15 cellular contexts compared by ENCODE assay signal in genomic region chr9:114590328-114590727, GRCh38. TPM values are rescaled to one million over a fixed set of nuclear protein-coding genes. Genes with fewer than 3 reads are reported as not detected.
A peak's percentile ranks its signal among the peaks of the same experiment; 100 is the strongest.
DNase-seq lines count a peak whose midpoint lies in the region; ATAC-seq and TF ChIP-seq lines count a peak whose summit lies in the region.
"Had no signal": no experiment of that assay in that cellular context is flagged by ENCODE, and none has a peak within 500 bp of the region (broad histone marks: within the 10 kb centered on the region; RNA-seq: fewer than 3 reads in every experiment).

No MANE protein-coding gene starts in this region.

- 0 out of 2 replicates have a peak, but pooled peaks cover 8% of the 10 kb centered on the region for H3F3A ChIP-seq in Loucy (ENCODE audit: low read depth)

- no peak overlapping the region for H3K27ac ChIP-seq in trophoblast cell (ENCODE audit: low read depth, low read length)
- H3K27ac ChIP-seq: 22Rv1 had no signal

- no peaks in the 10 kb centered on the region for H3K9me2 ChIP-seq in Loucy (replicated peaks; ENCODE audit: low read depth, low read length)

- no peaks in the 10 kb centered on the region for H3K9me3 ChIP-seq in Loucy (ENCODE audit: insufficient read depth, low read depth, low read length)
- H3K9me3 ChIP-seq in trophoblast cell (ENCODE audit: insufficient read depth, low read depth, low read length), result no peaks in the 10 kb centered on the region
- H3K9me3 ChIP-seq: colonic mucosa, heart left ventricle, upper lobe of left lung had no signal

- no peak overlapping the region for H4K91ac ChIP-seq in trophoblast cell (ENCODE audit: low read depth, low read length)

- no peaks in the 10 kb centered on the region for H3K27me3 Mint-ChIP-seq in T-helper 1 cell treated with Interleukin-12 subunit alpha and Interleukin-12 subunit beta and Interleukin-4 antibody, amounts not matched to agents 30 μg/mL and 1 μg/mL, for 36 hours (ENCODE audit: low read depth)
- no peaks in the 10 kb centered on the region for H3K27me3 Mint-ChIP-seq in activated naive CD8-positive, alpha-beta T cell treated with anti-CD3 and anti-CD28 coated beads for 36 hours
- peaks cover 13% of the 10 kb centered on the region for H3K27me3 Mint-ChIP-seq in glutamatergic neuron (ENCODE audit: unreplicated experiment)

- H3K27me3 ChIP-seq in Loucy (ENCODE audit: insufficient read depth, low read length, poor library complexity, severe bottlenecking), result no peaks in the 10 kb centered on the region
- no peaks in the 10 kb centered on the region for H3K27me3 ChIP-seq in trophoblast cell (ENCODE audit: insufficient read depth, low read length)
- H3K27me3 ChIP-seq: colonic mucosa, heart left ventricle, upper lobe of left lung had no signal

- peak overlapping the region; percentile 18 for H3K27ac Mint-ChIP-seq in T-helper 1 cell treated with Interleukin-12 subunit alpha and Interleukin-12 subunit beta and Interleukin-4 antibody, amounts not matched to agents 30 μg/mL and 1 μg/mL, for 36 hours
- H3K27ac Mint-ChIP-seq in activated naive CD8-positive, alpha-beta T cell treated with anti-CD3 and anti-CD28 coated beads for 36 hours, result peak overlapping the region; percentile 77
- no peak overlapping the region for H3K27ac Mint-ChIP-seq in glutamatergic neuron (ENCODE audit: unreplicated experiment)

- no peak overlapping the region for H3K4me3 Mint-ChIP-seq in T-helper 1 cell treated with Interleukin-12 subunit alpha and Interleukin-12 subunit beta and Interleukin-4 antibody, amounts not matched to agents 30 μg/mL and 1 μg/mL, for 36 hours
- H3K4me3 Mint-ChIP-seq in activated naive CD8-positive, alpha-beta T cell treated with anti-CD3 and anti-CD28 coated beads for 36 hours, result peak overlapping the region; percentile 89
- H3K4me3 Mint-ChIP-seq in glutamatergic neuron (ENCODE audit: unreplicated experiment), result no peak overlapping the region

- H2AK5ac ChIP-seq in trophoblast cell (ENCODE audit: low read length), result no peak overlapping the region

- WGBS in trophoblast cell (ENCODE audit: extremely low coverage, insufficient coverage, insufficient read length), result no CpG with 5 or more reads among the region's 6 CpGs

- peaks cover 59% of the 10 kb centered on the region for H4K20me1 ChIP-seq in Loucy (ENCODE audit: insufficient read depth, low read length, poor library complexity, severe bottlenecking)

- H3K79me1 ChIP-seq in trophoblast cell (ENCODE audit: low read length), result peaks cover 7% of the 10 kb centered on the region

- H3K4me2 ChIP-seq in Loucy (ENCODE audit: low read depth, low read length, poor library complexity, severe bottlenecking) (peak overlapping the region; percentile 89), trophoblast cell (ENCODE audit: low read length) (no peak overlapping the region)

- no peak overlapping the region for H4K12ac ChIP-seq in trophoblast cell (ENCODE audit: low read depth, low read length)

- H3K4ac ChIP-seq in trophoblast cell (ENCODE audit: low read depth, low read length), result peak overlapping the region; percentile 54

- H2BK120ac ChIP-seq in trophoblast cell (ENCODE audit: insufficient read depth, low read length, poor library complexity), result no peak overlapping the region

- no peaks in the 10 kb centered on the region for H3K9me3 Mint-ChIP-seq in T-helper 1 cell treated with Interleukin-12 subunit alpha and Interleukin-12 subunit beta and Interleukin-4 antibody, amounts not matched to agents 30 μg/mL and 1 μg/mL, for 36 hours
- no peaks in the 10 kb centered on the region for H3K9me3 Mint-ChIP-seq in activated naive CD8-positive, alpha-beta T cell treated with anti-CD3 and anti-CD28 coated beads for 36 hours
- peaks cover 23% of the 10 kb centered on the region for H3K9me3 Mint-ChIP-seq in glutamatergic neuron (ENCODE audit: unreplicated experiment)

- H2AFZ ChIP-seq in Loucy (ENCODE audit: low read length) (no peak overlapping the region), trophoblast cell (ENCODE audit: insufficient read depth, low read length, poor library complexity) (no peak overlapping the region)

- H3K36me3 Mint-ChIP-seq in T-helper 1 cell treated with Interleukin-12 subunit alpha and Interleukin-12 subunit beta and Interleukin-4 antibody, amounts not matched to agents 30 μg/mL and 1 μg/mL, for 36 hours (ENCODE audit: low read depth), result peaks cover 36% of the 10 kb centered on the region
- H3K36me3 Mint-ChIP-seq in activated naive CD8-positive, alpha-beta T cell treated with anti-CD3 and anti-CD28 coated beads for 36 hours, result peaks cover 64% of the 10 kb centered on the region
- no peaks in the 10 kb centered on the region for H3K36me3 Mint-ChIP-seq in glutamatergic neuron (ENCODE audit: unreplicated experiment)

- H3K36me3 ChIP-seq in Loucy (ENCODE audit: insufficient read depth, low read length) (peaks cover 28% of the 10 kb centered on the region), trophoblast cell (ENCODE audit: control insufficient read depth in 1 of 2, insufficient read depth in 2 of 2, low read length in 2 of 2) (peaks cover 15 to 24% of the 10 kb centered on the region in 2 experiments)
- H3K36me3 ChIP-seq: colonic mucosa had no signal

- H3K79me2 ChIP-seq in Loucy (ENCODE audit: insufficient read depth, low read length) (peaks cover 75% of the 10 kb centered on the region), trophoblast cell (ENCODE audit: control insufficient read depth, insufficient read depth, low read length, poor library complexity) (peaks cover 16% of the 10 kb centered on the region)

- no peak overlapping the region for H3K14ac ChIP-seq in trophoblast cell (ENCODE audit: low read length)

- no peak overlapping the region for H3K9ac ChIP-seq in Loucy (ENCODE audit: low read depth, low read length, poor library complexity, severe bottlenecking)
- no peak overlapping the region for H3K9ac ChIP-seq in trophoblast cell (ENCODE audit: low read length)

- peaks cover 54% of the 10 kb centered on the region for H3K4me1 Mint-ChIP-seq in T-helper 1 cell treated with Interleukin-12 subunit alpha and Interleukin-12 subunit beta and Interleukin-4 antibody, amounts not matched to agents 30 μg/mL and 1 μg/mL, for 36 hours (ENCODE audit: low read depth)
- H3K4me1 Mint-ChIP-seq in activated naive CD8-positive, alpha-beta T cell treated with anti-CD3 and anti-CD28 coated beads for 36 hours, result peaks cover 53% of the 10 kb centered on the region
- peaks cover 27% of the 10 kb centered on the region for H3K4me1 Mint-ChIP-seq in glutamatergic neuron (ENCODE audit: low read depth, unreplicated experiment)

- DNase-seq in T-helper 1 cell (no peak), trophoblast cell (no peak), glutamatergic neuron (no peak)
- DNase-seq in activated naive CD8-positive, alpha-beta T cell treated with anti-CD3 and anti-CD28 coated beads for 36 hours, result no peak
- no peak for DNase-seq in stimulated activated CD4-positive, alpha-beta T cell treated with anti-CD3 and anti-CD28 coated beads, Interleukin-1b, Interleukin-23, amount 100 ng/mL, for 48 hours
- DNase-seq: amygdala, colonic mucosa, heart left ventricle, Right ventricle myocardium superior, T1000, upper lobe of left lung had no signal

- H3K4me3 ChIP-seq in Loucy (ENCODE audit: low read length, poor library complexity, severe bottlenecking) (peak overlapping the region; percentile 31), trophoblast cell (ENCODE audit: low read depth, low read length) (no peak overlapping the region)
- H3K4me3 ChIP-seq: colonic mucosa had no signal

- no peak overlapping the region for H2BK5ac ChIP-seq in trophoblast cell (ENCODE audit: low read depth, low read length, poor library complexity)

- H3K18ac ChIP-seq in trophoblast cell (ENCODE audit: low read length), result no peak overlapping the region

- peaks cover 41% of the 10 kb centered on the region for H3K4me1 ChIP-seq in Loucy (ENCODE audit: insufficient read depth, low read length, poor library complexity, severe bottlenecking)
- H3K4me1 ChIP-seq in trophoblast cell (ENCODE audit: control insufficient read depth in 1 of 2, insufficient read depth in 2 of 2, low read length in 2 of 2), result peaks cover 6 to 7% of the 10 kb centered on the region in 2 experiments

- no peak overlapping the region for H4K8ac ChIP-seq in trophoblast cell (ENCODE audit: low read depth, low read length)

- no peak overlapping the region for H3K23ac ChIP-seq in trophoblast cell (ENCODE audit: low read length)

- TF ChIP-seq CTCF in Loucy (conservative IDR thresholded peaks at IDR 0.05; ENCODE audit: low read length) (no peak), glutamatergic neuron (IDR thresholded peaks at IDR 0.05; ENCODE audit: partially characterized antibody, unreplicated experiment) (no peak)

- ATAC-seq in HG02938 (IDR thresholded peaks at IDR 0.05; ENCODE audit: unreplicated experiment), result no peak
- ATAC-seq: heart left ventricle had no signal

- H2BK12ac ChIP-seq in trophoblast cell (ENCODE audit: low read length), result no peak overlapping the region

RNA-seq across cellular contexts. Expression of gene ATP6V1G1, which starts 2.8 kb away (rescaled TPM):
- total RNA-seq in activated naive CD8-positive, alpha-beta T cell treated with anti-CD3 and anti-CD28 coated beads for 36 hours, result 10 to 100 TPM; 41.7 to 41.9 TPM
- 342 and 358 TPM in 2 replicates for polyA plus RNA-seq in trophoblast cell (2013)
- total RNA-seq in glutamatergic neuron (ENCODE audit: unreplicated experiment), result 156 TPM

RNA-seq across cellular contexts. Expression of gene TMEM268, which starts 20.8 kb away (rescaled TPM):
- total RNA-seq in activated naive CD8-positive, alpha-beta T cell treated with anti-CD3 and anti-CD28 coated beads for 36 hours, result 10 to 100 TPM; 28.8 to 29.8 TPM
- 7.5 and 8.4 TPM in 2 replicates for polyA plus RNA-seq in trophoblast cell (2013)
- 12.2 TPM for total RNA-seq in glutamatergic neuron (ENCODE audit: unreplicated experiment)
